In the genomic region with DNA sequence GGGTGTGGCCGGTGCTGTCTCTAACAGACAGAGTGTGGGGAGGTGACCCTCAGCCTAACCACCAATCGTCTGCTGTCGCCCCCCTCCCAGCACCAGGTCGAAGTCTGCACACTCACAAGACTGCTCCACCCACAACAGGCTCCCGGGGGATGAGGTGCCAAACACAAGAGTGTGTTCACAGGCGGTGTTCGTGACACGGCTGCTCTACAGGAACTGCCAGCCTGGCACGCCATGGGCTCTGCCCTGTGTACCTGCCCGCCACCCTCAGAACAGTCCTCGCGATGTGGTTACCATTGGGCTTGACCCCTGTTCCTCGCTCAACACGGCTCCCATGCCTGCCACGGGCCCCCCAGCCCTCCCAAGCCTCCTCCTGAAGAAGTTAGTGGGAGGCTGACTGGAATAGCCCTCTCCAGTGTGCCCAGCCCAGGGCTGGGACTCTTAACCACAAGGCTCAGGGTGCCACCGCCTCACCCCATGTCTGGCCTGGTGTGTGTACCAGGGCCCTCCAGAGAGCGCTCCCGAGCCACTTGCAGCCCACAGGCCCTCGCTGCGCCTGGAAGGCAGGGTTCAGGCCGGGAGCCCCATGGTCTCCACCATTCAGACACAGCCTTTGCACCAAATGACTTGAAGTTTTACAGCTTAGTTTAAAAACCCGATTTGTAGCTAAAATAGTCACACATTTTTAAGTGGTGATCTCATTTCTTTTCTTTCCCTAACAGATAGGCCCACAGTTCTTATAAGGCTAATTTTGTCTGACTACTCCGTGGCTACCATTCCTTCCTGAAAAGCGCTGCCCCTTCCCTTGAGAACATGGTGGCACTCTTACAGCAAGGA, we compare ENCODE assay signal across 12 cellular contexts.
DNase-seq lines count a peak whose midpoint lies in the region; ATAC-seq, FAIRE-seq and TF ChIP-seq lines count a peak whose summit lies in the region.
"Had no signal": no experiment of that assay in that cellular context is flagged by ENCODE, and none has a peak within 500 bp of the region (broad histone marks: within the 10 kb centered on the region; RNA-seq: fewer than 3 reads in every experiment).

No MANE protein-coding gene starts in this region.

- CTCF ChIA-PET in naive thymus-derived CD4-positive, alpha-beta T cell (lab: Charles Lee) = no interaction called here

- no peak overlapping the region for H3K9ac ChIP-seq in astrocyte (ENCODE audit: low read length)

- 81 to 90% (median 85%) methylated on average over 11 to 24 of the region's 24 CpGs for WGBS in adrenal gland, 4 donors

- peaks cover 16% of the 10 kb centered on the region for H3K4me1 Mint-ChIP-seq in astrocyte (ENCODE audit: low read depth, unreplicated experiment)
- peaks cover 0 to 16% (median 4%) of the 10 kb centered on the region in 7 donors for H3K4me1 Mint-ChIP-seq in naive thymus-derived CD4-positive, alpha-beta T cell

- no peaks in the 10 kb centered on the region for H3K9me3 Mint-ChIP-seq in astrocyte (ENCODE audit: unreplicated experiment)
- peaks cover 0 to 3% (median 0%) of the 10 kb centered on the region in 11 donors for H3K9me3 Mint-ChIP-seq in naive thymus-derived CD4-positive, alpha-beta T cell

- H3K36me3 ChIP-seq in left ventricle myocardium inferior (peaks cover 6% of the 10 kb centered on the region), astrocyte (ENCODE audit: insufficient read depth, low read length) (no peaks in the 10 kb centered on the region), kidney epithelial cell (ENCODE audit: control insufficient read depth, insufficient read depth, low read length) (no peaks in the 10 kb centered on the region), adrenal gland (replicated peaks in 1 of 2) (peaks cover 0 to 6% of the 10 kb centered on the region in 2 donors)
- peaks cover 0 to under 1% (median 0%) of the 10 kb centered on the region in 3 experiments for H3K36me3 ChIP-seq in naive thymus-derived CD4-positive, alpha-beta T cell (ENCODE audit: control insufficient read depth in 2 of 3, insufficient read depth in 3 of 3, low read length in 3 of 3)

- intact Hi-C loops in left cardiac atrium (cut with DNase I) (no loop called here), left ventricle myocardium inferior (cut with micrococcal nuclease) (no loop called here), adrenal gland (cut with DNase I) (no loop called here)
- intact Hi-C loops in naive thymus-derived CD4-positive, alpha-beta T cell (cut with micrococcal nuclease) = no loop called here

- DNase-seq in left cardiac atrium (no peak), left ventricle myocardium inferior (no peak), astrocyte (ENCODE audit: low read depth) (peak; percentile 38), kidney epithelial cell (ENCODE audit: low read depth) (no peak), amygdala (lab: John Stamatoyannopoulos, UW) (no peak), RKO (ENCODE audit: low spot score) (no peak), adrenal gland (no peak)
- DNase-seq in naive thymus-derived CD4-positive, alpha-beta T cell = no peak
- DNase-seq: NCI-H1092; NCI-H524; nucleus accumbens; stimulated activated CD4-positive, alpha-beta T cell treated with anti-CD3 and anti-CD28 coated beads, Interleukin-12 subunit alpha, Interleukin-12 subunit beta, amount 100 ng/mL, for 4 hours had no signal

- no peak overlapping the region for H3K4me2 ChIP-seq in astrocyte (ENCODE audit: low read length)

- H4K20me1 ChIP-seq in astrocyte (ENCODE audit: insufficient read depth, low read length) = peaks cover 21% of the 10 kb centered on the region

- H3K36me3 Mint-ChIP-seq in astrocyte (ENCODE audit: low read depth, unreplicated experiment) = peaks cover 2% of the 10 kb centered on the region
- H3K36me3 Mint-ChIP-seq in naive thymus-derived CD4-positive, alpha-beta T cell = peaks cover 0 to 9% (median 0%) of the 10 kb centered on the region in 5 donors

- no peak overlapping the region for H2AFZ ChIP-seq in astrocyte (ENCODE audit: low read depth, low read length)

- H3K79me2 ChIP-seq in astrocyte (ENCODE audit: insufficient read depth, low read length) = no peaks in the 10 kb centered on the region

- H3K4me1 ChIP-seq in left ventricle myocardium inferior (peaks cover 4% of the 10 kb centered on the region), astrocyte (ENCODE audit: insufficient read depth, low read length) (peaks cover 3% of the 10 kb centered on the region), adrenal gland (replicated peaks in 1 of 2) (no peaks in the 10 kb centered on the region)
- peaks cover 0 to 3% of the 10 kb centered on the region in 2 donors for H3K4me1 ChIP-seq in naive thymus-derived CD4-positive, alpha-beta T cell (ENCODE audit: control insufficient read depth in 2 of 2, insufficient read depth in 2 of 2, low read length in 2 of 2)

- peak overlapping the region; percentile 23 for H3K4me3 Mint-ChIP-seq in astrocyte (ENCODE audit: unreplicated experiment)
- no peak overlapping the region for H3K4me3 Mint-ChIP-seq in naive thymus-derived CD4-positive, alpha-beta T cell

- H3K27me3 ChIP-seq in left ventricle myocardium inferior (ENCODE audit: low read depth) (no peaks in the 10 kb centered on the region), astrocyte (ENCODE audit: insufficient read depth, low read length) (no peaks in the 10 kb centered on the region), kidney epithelial cell (ENCODE audit: control insufficient read depth, insufficient read depth, low read length) (peaks cover 4% of the 10 kb centered on the region), adrenal gland (no peaks in the 10 kb centered on the region)
- no peaks in the 10 kb centered on the region for H3K27me3 ChIP-seq in naive thymus-derived CD4-positive, alpha-beta T cell (ENCODE audit: control insufficient read depth in 2 of 2, insufficient read depth in 2 of 2, low read length in 2 of 2)

- no peak for TF ChIP-seq POLR2A in adrenal gland (IDR thresholded peaks at IDR 0.05)

- peak overlapping the region; percentile 34 for H3K27ac Mint-ChIP-seq in astrocyte (ENCODE audit: unreplicated experiment)
- H3K27ac Mint-ChIP-seq in naive thymus-derived CD4-positive, alpha-beta T cell = no peak overlapping the region

- ATAC-seq in left cardiac atrium = peak; percentile 19 to 24
- ATAC-seq in naive thymus-derived CD4-positive, alpha-beta T cell = no peak

- H3K27ac ChIP-seq in left ventricle myocardium inferior (replicated peaks) (no peak overlapping the region), astrocyte (ENCODE audit: low read depth, low read length) (no peak overlapping the region), adrenal gland (no peak overlapping the region)
- H3K27ac ChIP-seq in naive thymus-derived CD4-positive, alpha-beta T cell (ENCODE audit: low read depth, low read length) = no peak overlapping the region

- H3K9me3 ChIP-seq in left ventricle myocardium inferior (replicated peaks) (no peaks in the 10 kb centered on the region), astrocyte (ENCODE audit: insufficient read depth, low read depth, low read length) (no peaks in the 10 kb centered on the region), adrenal gland (replicated peaks in 1 of 3) (no peaks in the 10 kb centered on the region)
- no peaks in the 10 kb centered on the region for H3K9me3 ChIP-seq in naive thymus-derived CD4-positive, alpha-beta T cell (ENCODE audit: control insufficient read depth in 2 of 3, low read length in 3 of 3)

- TF ChIP-seq CTCF in left ventricle myocardium inferior (IDR thresholded peaks at IDR 0.05; ENCODE audit: borderline replicate concordance) (no peak), astrocyte (IDR thresholded peaks at IDR 0.05; ENCODE audit: insufficient read depth, low read depth, low read length) (no peak), kidney epithelial cell (IDR thresholded peaks at IDR 0.05; ENCODE audit: insufficient read depth, low read length, poor library complexity, severe bottlenecking) (peak; percentile 6), adrenal gland (IDR thresholded peaks at IDR 0.05) (no peak)

- no peak overlapping the region for H3K4me3 ChIP-seq in left ventricle myocardium inferior
- no peak overlapping the region for H3K4me3 ChIP-seq in astrocyte (ENCODE audit: insufficient read depth, low read depth, low read length)
- H3K4me3 ChIP-seq in kidney epithelial cell (ENCODE audit: low read depth, low read length) = no peak overlapping the region
- no peak overlapping the region for H3K4me3 ChIP-seq in naive thymus-derived CD4-positive, alpha-beta T cell (ENCODE audit: low read length)
- no peak overlapping the region for H3K4me3 ChIP-seq in adrenal gland

- FAIRE-seq in astrocyte (lab: Jason Lieb, UNC) = no peak

- POLR2A ChIA-PET in naive thymus-derived CD4-positive, alpha-beta T cell (lab: Charles Lee) = interaction anchor here (0.6 kb wide), 1 partner anchor 11 kb away, joined by 3 read pairs; no protein-coding TSS in a partner anchor

- H3K27me3 Mint-ChIP-seq in astrocyte (ENCODE audit: low read depth, unreplicated experiment) = no peaks in the 10 kb centered on the region
- H3K27me3 Mint-ChIP-seq in naive thymus-derived CD4-positive, alpha-beta T cell = no peaks in the 10 kb centered on the region
